Comparison of ENCODE assay signal across 9 cellular contexts in genomic region chr1:109895720-109896504, GRCh38. TPM values are rescaled to one million over a fixed set of nuclear protein-coding genes. Genes with fewer than 3 reads are reported as not detected.
DNase-seq lines count a peak whose midpoint lies in the region; ATAC-seq and TF ChIP-seq lines count a peak whose summit lies in the region.
"Had no signal": no experiment of that assay in that cellular context is flagged by ENCODE, and none has a peak within 500 bp of the region (broad histone marks: within the 10 kb centered on the region; RNA-seq: fewer than 3 reads in every experiment).

No MANE protein-coding gene starts in this region.

- no peaks in the 10 kb centered on the region for H3K9me3 ChIP-seq in upper lobe of right lung

- peaks cover 46% of the 10 kb centered on the region for H3K4me1 ChIP-seq in upper lobe of right lung

- no peak overlapping the region for H3K4me3 ChIP-seq in upper lobe of right lung

- DNase-seq in activated naive CD4-positive, alpha-beta T cell treated with anti-CD3 and anti-CD28 coated beads, Interleukin-2, amount 10 ng/mL, durations not matched to agents 7 days and 5 days, result peak; percentile 27
- DNase-seq in activated naive CD4-positive, alpha-beta T cell treated with anti-CD3 and anti-CD28 coated beads, Interleukin-2, amount 50 U/mL, for 16 hours, result no peak
- DNase-seq in islet precursor cell, result peak; percentile 78
- no peak for DNase-seq in upper lobe of right lung
- DNase-seq in activated effector memory CD4-positive, alpha-beta T cell treated with anti-CD3 and anti-CD28 coated beads, Interleukin-2, amount 50 U/mL, for 16 hours, result no peak
- no peak for DNase-seq in KBM-7
- DNase-seq: NCI-H1092 had no signal

- no peaks in the 10 kb centered on the region for H3K36me3 Mint-ChIP-seq in activated naive CD4-positive, alpha-beta T cell treated with anti-CD3 and anti-CD28 coated beads, Interleukin-2, amount 10 ng/mL, durations not matched to agents 7 days and 5 days
- H3K36me3 Mint-ChIP-seq in activated T-helper 17 cell treated with anti-CD3 and anti-CD28 coated beads, Interleukin-2, amount 50 U/mL, for 72 hours (ENCODE audit: low read depth), result no peaks in the 10 kb centered on the region

- no peak for TF ChIP-seq CTCF in upper lobe of right lung (IDR thresholded peaks at IDR 0.05)

- no peaks in the 10 kb centered on the region for H3K27me3 ChIP-seq in upper lobe of right lung

- no peak overlapping the region for H3K4me3 Mint-ChIP-seq in activated naive CD4-positive, alpha-beta T cell treated with anti-CD3 and anti-CD28 coated beads, Interleukin-2, amount 10 ng/mL, durations not matched to agents 7 days and 5 days
- no peak overlapping the region for H3K4me3 Mint-ChIP-seq in activated T-helper 17 cell treated with anti-CD3 and anti-CD28 coated beads, Interleukin-2, amount 50 U/mL, for 72 hours

- H3K27me3 Mint-ChIP-seq in activated naive CD4-positive, alpha-beta T cell treated with anti-CD3 and anti-CD28 coated beads, Interleukin-2, amount 10 ng/mL, durations not matched to agents 7 days and 5 days, result peaks cover 6% of the 10 kb centered on the region
- no peaks in the 10 kb centered on the region for H3K27me3 Mint-ChIP-seq in activated T-helper 17 cell treated with anti-CD3 and anti-CD28 coated beads, Interleukin-2, amount 50 U/mL, for 72 hours

- peak; percentile 43 for ATAC-seq in activated T-helper 17 cell treated with anti-CD3 and anti-CD28 coated beads, Interleukin-2, amount 50 U/mL, for 72 hours (replicated peaks)
- ATAC-seq in upper lobe of right lung (peak; percentile 70), HG03139 (IDR thresholded peaks at IDR 0.05; ENCODE audit: unreplicated experiment) (no peak)

- peak overlapping the region; percentile 43 for H3K27ac ChIP-seq in upper lobe of right lung

- H3K9me3 Mint-ChIP-seq in activated naive CD4-positive, alpha-beta T cell treated with anti-CD3 and anti-CD28 coated beads, Interleukin-2, amount 10 ng/mL, durations not matched to agents 7 days and 5 days, result no peaks in the 10 kb centered on the region
- H3K9me3 Mint-ChIP-seq in activated T-helper 17 cell treated with anti-CD3 and anti-CD28 coated beads, Interleukin-2, amount 50 U/mL, for 72 hours, result no peaks in the 10 kb centered on the region

- H3K4me1 Mint-ChIP-seq in activated naive CD4-positive, alpha-beta T cell treated with anti-CD3 and anti-CD28 coated beads, Interleukin-2, amount 10 ng/mL, durations not matched to agents 7 days and 5 days, result no peaks in the 10 kb centered on the region
- peaks cover 6% of the 10 kb centered on the region for H3K4me1 Mint-ChIP-seq in activated T-helper 17 cell treated with anti-CD3 and anti-CD28 coated beads, Interleukin-2, amount 50 U/mL, for 72 hours

- CTCF ChIA-PET in activated naive CD4-positive, alpha-beta T cell treated with anti-CD3 and anti-CD28 coated beads, Interleukin-2, amount 10 ng/mL, durations not matched to agents 7 days and 5 days (lab: Charles Lee), result interaction anchor here (0.6 kb wide), 1 partner anchor 24 kb away, joined by 4 read pairs; no protein-coding TSS in a partner anchor

- in situ Hi-C loops in KBM-7 (cut with MboI; ENCODE audit: low pct_unique_long_range_greater_than_20kb, low sequenced_read_pairs), result no loop called here

- no peaks in the 10 kb centered on the region for H3K36me3 ChIP-seq in upper lobe of right lung

- intact Hi-C loops in upper lobe of right lung (cut with DNase I), result no loop called here

- H3K27ac Mint-ChIP-seq in activated naive CD4-positive, alpha-beta T cell treated with anti-CD3 and anti-CD28 coated beads, Interleukin-2, amount 10 ng/mL, durations not matched to agents 7 days and 5 days, result peak overlapping the region; percentile 61
- no peak overlapping the region for H3K27ac Mint-ChIP-seq in activated T-helper 17 cell treated with anti-CD3 and anti-CD28 coated beads, Interleukin-2, amount 50 U/mL, for 72 hours

RNA-seq across cellular contexts. Expression of gene CSF1, which starts 14.7 kb away (rescaled TPM):
- 10 to 100 TPM; 46.8 to 95.4 TPM for total RNA-seq in activated T-helper 17 cell treated with anti-CD3 and anti-CD28 coated beads, Interleukin-2, amount 50 U/mL, for 72 hours
- total RNA-seq in upper lobe of right lung, result 79.8 TPM

Comparison
In these comparisons a context has a peak if more than half of its experiments do, and no peak if none do; other contexts are left out.
1. DNase-seq: peak in activated naive CD4-positive, alpha-beta T cell treated with anti-CD3 and anti-CD28 coated beads, Interleukin-2, amount 10 ng/mL, durations not matched to agents 7 days and 5 days (single experiment) and islet precursor cell (single experiment); none in activated naive CD4-positive, alpha-beta T cell treated with anti-CD3 and anti-CD28 coated beads, Interleukin-2, amount 50 U/mL, for 16 hours (single experiment), upper lobe of right lung (single experiment), activated effector memory CD4-positive, alpha-beta T cell treated with anti-CD3 and anti-CD28 coated beads, Interleukin-2, amount 50 U/mL, for 16 hours (single experiment) and KBM-7 (single experiment).